Comparison of ENCODE assay signal across 29 cellular contexts in genomic region chr7:2394566-2395082, GRCh38.
"Had no signal": no experiment of that assay in that cellular context is flagged by ENCODE, and none has a peak within 500 bp of the region (broad histone marks: within the 10 kb centered on the region; RNA-seq: fewer than 3 reads in every experiment).

No MANE protein-coding gene starts in this region.

- H3K4me3 Mint-ChIP-seq: immature natural killer cell; naive thymus-derived CD8-positive, alpha-beta T cell; stimulated activated memory B cell treated with anti-CD40 and anti-IgM and Interleukin-4, amounts not matched to agents 10 μg/mL and 1 μg/mL and 100 μg/mL, for 72 hours; stimulated activated naive CD8-positive, alpha-beta T cell treated with anti-CD3 and anti-CD28 coated beads, Interleukin-15, amount 100 ng/mL, for 72 hours had no signal

- H3K27ac ChIP-seq: lower lobe of right lung, ovary, right atrium auricular region, right lobe of liver, testis, thyroid gland, transverse colon, upper lobe of left lung, vagina had no signal

- H3K4me2 ChIP-seq: smooth muscle cell had no signal

- H3K36me3 ChIP-seq: left lung, lower lobe of right lung, neutrophil, ovary, right atrium auricular region, right lobe of liver, thyroid gland, transverse colon, upper lobe of left lung, vagina had no signal

- DNase-seq: hypothalamus; immature natural killer cell; kidney; left colon; left lung; lower lobe of right lung; mammary epithelial cell; mesenchymal stem cell; naive thymus-derived CD8-positive, alpha-beta T cell; occipital lobe; ovary; right lobe of liver; stimulated activated CD4-positive, alpha-beta T cell treated with anti-CD3 and anti-CD28 coated beads, Interleukin-1b, Interleukin-23, amount 100 ng/mL, for 48 hours; stimulated activated CD4-positive, alpha-beta T cell treated with anti-CD3 and anti-CD28 coated beads, Interleukin-2, amount 100 ng/mL, for 48 hours; stimulated activated CD4-positive, alpha-beta T cell treated with anti-CD3 and anti-CD28 coated beads, Interleukin-4, amount 100 ng/mL, for 4 hours; stimulated activated CD8-positive, alpha-beta memory T cell treated with anti-CD3 and anti-CD28 coated beads, Interleukin-4, amount 100 ng/mL, for 48 hours; stimulated activated naive CD4-positive, alpha-beta T cell treated with Interleukin-2 at 50 U/mL for 16 hours; stimulated activated naive CD8-positive, alpha-beta T cell treated with anti-CD3 and anti-CD28 coated beads, Interleukin-15, amount 100 ng/mL, for 72 hours; substantia nigra; testis; thyroid gland; transverse colon; upper lobe of left lung had no signal

- H3K27ac Mint-ChIP-seq: immature natural killer cell; progenitor cell of endocrine pancreas; stimulated activated naive CD8-positive, alpha-beta T cell treated with anti-CD3 and anti-CD28 coated beads, Interleukin-15, amount 100 ng/mL, for 72 hours had no signal

- H3K27me3 Mint-ChIP-seq: naive thymus-derived CD8-positive, alpha-beta T cell; progenitor cell of endocrine pancreas; stimulated activated memory B cell treated with anti-CD40 and anti-IgM and Interleukin-4, amounts not matched to agents 10 μg/mL and 1 μg/mL and 100 μg/mL, for 72 hours; stimulated activated naive CD8-positive, alpha-beta T cell treated with anti-CD3 and anti-CD28 coated beads, Interleukin-15, amount 100 ng/mL, for 72 hours had no signal

- H3K9me3 ChIP-seq: left lung, lower lobe of right lung, neutrophil, ovary, right atrium auricular region, right lobe of liver, testis, thyroid gland, transverse colon, upper lobe of left lung, vagina had no signal

- ATAC-seq: left colon; left lung; lower lobe of right lung; naive thymus-derived CD8-positive, alpha-beta T cell; stimulated activated memory B cell treated with anti-CD40 and anti-IgM and Interleukin-4, amounts not matched to agents 10 μg/mL and 1 μg/mL and 100 μg/mL, for 72 hours; stimulated activated naive CD8-positive, alpha-beta T cell treated with anti-CD3 and anti-CD28 coated beads, Interleukin-15, amount 100 ng/mL, for 72 hours had no signal

- H3K27me3 ChIP-seq: left lung, neutrophil, ovary, right atrium auricular region, right lobe of liver, testis, thyroid gland, transverse colon, upper lobe of left lung, vagina had no signal

- H3K9me3 Mint-ChIP-seq: immature natural killer cell; naive thymus-derived CD8-positive, alpha-beta T cell; stimulated activated naive CD8-positive, alpha-beta T cell treated with anti-CD3 and anti-CD28 coated beads, Interleukin-15, amount 100 ng/mL, for 72 hours had no signal

- H3K36me3 Mint-ChIP-seq: immature natural killer cell; stimulated activated memory B cell treated with anti-CD40 and anti-IgM and Interleukin-4, amounts not matched to agents 10 μg/mL and 1 μg/mL and 100 μg/mL, for 72 hours had no signal

- H3K4me3 ChIP-seq: left lung, lower lobe of right lung, ovary, right atrium auricular region, right lobe of liver, smooth muscle cell, testis, thyroid gland, transverse colon, upper lobe of left lung, vagina had no signal
